Comparison of ENCODE assay signal across 8 cellular contexts in the genomic region with DNA sequence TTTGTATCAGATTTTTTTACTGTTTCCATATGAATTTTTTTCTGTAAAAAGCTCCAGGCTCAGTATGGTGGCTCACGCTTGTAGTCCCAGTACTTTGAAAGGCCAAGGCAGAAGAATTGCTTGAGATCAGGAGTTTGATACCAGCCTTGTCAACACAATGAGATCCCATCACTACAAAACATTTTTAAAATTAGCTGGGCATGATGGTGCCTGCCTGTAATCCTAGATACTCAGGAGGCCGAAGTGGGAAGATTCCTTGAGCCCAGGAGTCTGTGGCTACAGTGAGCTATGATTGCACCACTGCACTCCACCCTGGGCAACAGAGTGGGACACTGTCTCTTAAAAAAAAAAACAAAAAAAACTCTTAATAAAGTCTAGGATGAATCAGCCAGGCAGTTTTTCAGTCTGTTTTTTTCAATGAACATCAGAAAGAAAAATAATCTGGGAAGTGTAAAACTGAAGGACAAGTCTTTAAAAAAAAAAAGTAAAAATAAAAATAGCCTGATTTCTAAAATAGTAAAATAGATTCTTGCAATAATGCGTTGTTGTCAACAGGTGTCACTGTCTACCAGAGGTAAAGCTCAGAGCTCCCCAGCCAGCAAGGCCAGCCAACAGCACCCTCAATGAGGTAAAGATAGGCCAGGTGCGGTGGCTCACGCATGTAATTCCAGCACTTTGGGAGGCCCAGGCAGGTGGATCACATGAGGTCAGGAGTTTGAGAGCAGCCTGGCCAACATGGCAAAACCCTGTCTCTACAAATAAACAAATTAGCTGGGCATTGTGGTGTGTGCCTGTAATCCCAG. TPM values are rescaled to one million over a fixed set of nuclear protein-coding genes. Genes with fewer than 3 reads are reported as not detected.
DNase-seq lines count a peak whose midpoint lies in the region; ATAC-seq and TF ChIP-seq lines count a peak whose summit lies in the region.

No MANE protein-coding gene starts in this region.

- peaks cover 10% of the 10 kb centered on the region for H3K36me3 Mint-ChIP-seq in MCF 10A (ENCODE audit: insufficient read depth, unreplicated experiment)

- DNase-seq in AG08396 (ENCODE audit: low spot score), result peak; percentile 47
- peak; percentile 77 for DNase-seq in NAMALWA (ENCODE audit: low spot score)
- peak; percentile 16 for DNase-seq in UCSD-AML1 (lab: John Stamatoyannopoulos, UW; ENCODE audit: unreplicated experiment)
- DNase-seq in MCF 10A (ENCODE audit: unreplicated experiment), result peak; percentile 59
- DNase-seq in islet precursor cell, result peak; percentile 68
- DNase-seq in stimulated activated CD4-positive, alpha-beta T cell treated with anti-CD3 and anti-CD28 coated beads, Interleukin-4, amount 100 ng/mL, for 48 hours (ENCODE audit: low read depth in 2 of 2), result peak; percentile 16 to 21

- H3K9me3 Mint-ChIP-seq in MCF 10A (ENCODE audit: unreplicated experiment), result no peaks in the 10 kb centered on the region

- peak; percentile 59 for TF ChIP-seq CTCF in MCF 10A (IDR thresholded peaks at IDR 0.05; ENCODE audit: unreplicated experiment)

- intact Hi-C loops in MCF 10A (cut with micrococcal nuclease), result loop anchor here (1.0 to 5.0 kb wide), 4 partner anchors 110 to 777 kb away; no protein-coding TSS in a partner anchor

- H3K27ac Mint-ChIP-seq in MCF 10A (ENCODE audit: low read depth, unreplicated experiment), result no peak overlapping the region

- peak; percentile 73 for ATAC-seq in GM18867 (IDR thresholded peaks at IDR 0.05; ENCODE audit: unreplicated experiment)
- no peak for ATAC-seq in HG02870 (IDR thresholded peaks at IDR 0.05; ENCODE audit: unreplicated experiment)

- no TSS peak for BruUV-seq in MCF 10A (replicated peaks; lab: Mats Ljungman, UMichigan)

- H3K4me1 Mint-ChIP-seq in MCF 10A (ENCODE audit: insufficient read depth, unreplicated experiment), result peaks cover 9% of the 10 kb centered on the region

- CTCF ChIA-PET in MCF 10A (lab: Yijun Ruan, JAX), result interaction anchor here (0.6 to 3.1 kb wide), 39 partner anchors 9 to 1557 kb away, joined by 3 to 23 read pairs (median 4); partner anchors contain the start of gene ATG5

- H3K27me3 Mint-ChIP-seq in MCF 10A (ENCODE audit: insufficient read depth, unreplicated experiment), result no peaks in the 10 kb centered on the region

- POLR2A ChIA-PET in MCF 10A (lab: Yijun Ruan, JAX), result interaction anchor here (0.5 to 3.2 kb wide), 6 partner anchors 9 to 821 kb away, joined by 3 to 15 read pairs (median 3); partner anchors contain the start of genes ATG5 and CRYBG1

- no peak overlapping the region for H3K4me3 Mint-ChIP-seq in MCF 10A (ENCODE audit: unreplicated experiment)

RNA-seq across cellular contexts. Expression of gene ATG5, which starts 9.3 kb away (rescaled TPM):
- total RNA-seq in MCF 10A (2022), result 26.4 and 33.3 TPM in 2 replicates

RNA-seq across cellular contexts. Expression of gene CRYBG1, which starts 25.7 kb away (rescaled TPM):
- 36.5 and 45.3 TPM in 2 replicates for total RNA-seq in MCF 10A (2022)

Comparison
In these comparisons a context has a peak if more than half of its experiments do, and no peak if none do; other contexts are left out.
1. DNase-seq: peak in every context shown above with its lines; median percentile 77 in NAMALWA; 68 in islet precursor cell; 59 in MCF 10A; 47 in AG08396; 18 in stimulated activated CD4-positive, alpha-beta T cell treated with anti-CD3 and anti-CD28 coated beads, Interleukin-4, amount 100 ng/mL, for 48 hours; 16 in UCSD-AML1.